ENCODE assay signal across 2 cellular contexts in genomic region chr16:67339453-67339852, GRCh38.
A peak's percentile ranks its signal among the peaks of the same experiment; 100 is the strongest.
TF ChIP-seq lines count a peak whose summit lies in the region.

No MANE protein-coding gene starts in this region.

TF ChIP-seq in A549, 52 proteins besides CTCF, POLR2A, EP300 and RAD21:
- no peak for TF ChIP-seq E2F6 (IDR thresholded peaks at IDR 0.05; ENCODE audit: borderline replicate concordance, low read depth)
- TF ChIP-seq SMC3 (IDR thresholded peaks at IDR 0.05) = 0 out of 3 replicates have a peak, but pooled peaks have one; percentile 20
- no peak for TF ChIP-seq MYC (IDR thresholded peaks at IDR 0.05; ENCODE audit: borderline replicate concordance, low read length)
- no peak for TF ChIP-seq FOSL2 (IDR thresholded peaks at IDR 0.05)
- no peak for TF ChIP-seq FOSL2 (CRISPR knock-in tag; IDR thresholded peaks at IDR 0.05)
- TF ChIP-seq TFCP2L1 (CRISPR knock-in tag; IDR thresholded peaks at IDR 0.05) = no peak

TF ChIP-seq in endothelial cell of umbilical vein, 7 proteins besides CTCF, POLR2A, EP300 and RAD21:
- TF ChIP-seq JUN (IDR thresholded peaks at IDR 0.05; ENCODE audit: borderline replicate concordance, insufficient read depth, insufficient read length, low read depth) = no peak
- TF ChIP-seq MYC (IDR thresholded peaks at IDR 0.05; ENCODE audit: low read depth, low read length) = no peak
- TF ChIP-seq GATA2 (IDR thresholded peaks at IDR 0.05; ENCODE audit: insufficient read depth, insufficient read length, low read depth, low read length) = no peak
- TF ChIP-seq FOS (IDR thresholded peaks at IDR 0.05; ENCODE audit: borderline replicate concordance, insufficient read depth, low read length) = no peak
- TF ChIP-seq EZH2 (IDR thresholded peaks at IDR 0.05; ENCODE audit: borderline replicate concordance, low read depth, low read length, severe bottlenecking) = no peak
- no peak for TF ChIP-seq POLR2AphosphoS5 (IDR thresholded peaks at IDR 0.05; ENCODE audit: insufficient read depth, low read depth, low read length)
- TF ChIP-seq MAX (IDR thresholded peaks at IDR 0.05; ENCODE audit: insufficient read depth, insufficient read length) = no peak
TF ChIP-seq in endothelial cell of umbilical vein: peak in this region for 0.
